Comparison of ENCODE assay signal across 1 cellular context in the genomic region with DNA sequence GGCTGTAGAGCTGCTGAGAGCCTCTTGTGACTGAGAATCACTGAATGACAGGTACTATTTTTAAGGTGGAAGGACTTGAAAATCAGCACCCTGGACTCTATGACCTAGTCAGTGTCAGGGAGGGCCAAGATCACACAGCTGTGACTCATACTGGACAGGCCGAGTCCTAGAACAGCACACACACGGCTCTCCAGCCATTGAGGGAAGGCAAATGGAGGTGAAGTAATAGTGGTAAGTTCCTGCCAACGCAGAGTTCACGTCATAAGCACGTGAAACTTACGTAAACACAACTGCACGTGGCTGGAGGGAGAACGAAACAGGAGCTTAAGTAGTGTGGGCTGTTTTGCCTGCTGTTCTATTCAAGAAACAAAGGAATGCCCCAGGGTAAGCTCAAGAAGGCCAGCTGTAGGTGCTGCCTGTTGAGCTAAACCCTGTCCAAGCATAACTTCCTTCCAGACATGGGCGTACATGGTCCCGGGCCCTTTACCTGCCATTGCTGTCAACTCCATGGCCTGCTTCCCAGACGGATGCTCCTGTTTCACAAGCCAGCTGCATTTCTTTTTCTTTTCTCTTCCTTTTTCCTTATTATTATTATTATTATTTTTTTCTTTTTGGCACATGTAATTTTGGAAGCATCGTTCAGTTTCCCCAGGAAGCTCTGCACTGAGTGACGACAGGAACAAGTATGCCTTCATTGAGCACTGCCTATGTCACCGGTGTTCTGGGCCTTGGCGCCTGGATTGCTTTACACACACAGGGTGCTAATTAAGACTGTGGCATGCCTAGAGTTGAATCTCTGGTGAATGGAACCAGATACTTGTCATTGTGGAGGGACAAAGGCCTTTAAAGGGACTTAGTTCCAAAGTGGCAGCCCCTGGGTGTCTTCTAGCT.
TF ChIP-seq lines count a peak whose summit lies in the region.

No MANE protein-coding gene starts in this region.

TF ChIP-seq in K562, 482 proteins besides CTCF, POLR2A, EP300 and RAD21 (continued from another document and continues in another):
- TF ChIP-seq, protein P1, sequence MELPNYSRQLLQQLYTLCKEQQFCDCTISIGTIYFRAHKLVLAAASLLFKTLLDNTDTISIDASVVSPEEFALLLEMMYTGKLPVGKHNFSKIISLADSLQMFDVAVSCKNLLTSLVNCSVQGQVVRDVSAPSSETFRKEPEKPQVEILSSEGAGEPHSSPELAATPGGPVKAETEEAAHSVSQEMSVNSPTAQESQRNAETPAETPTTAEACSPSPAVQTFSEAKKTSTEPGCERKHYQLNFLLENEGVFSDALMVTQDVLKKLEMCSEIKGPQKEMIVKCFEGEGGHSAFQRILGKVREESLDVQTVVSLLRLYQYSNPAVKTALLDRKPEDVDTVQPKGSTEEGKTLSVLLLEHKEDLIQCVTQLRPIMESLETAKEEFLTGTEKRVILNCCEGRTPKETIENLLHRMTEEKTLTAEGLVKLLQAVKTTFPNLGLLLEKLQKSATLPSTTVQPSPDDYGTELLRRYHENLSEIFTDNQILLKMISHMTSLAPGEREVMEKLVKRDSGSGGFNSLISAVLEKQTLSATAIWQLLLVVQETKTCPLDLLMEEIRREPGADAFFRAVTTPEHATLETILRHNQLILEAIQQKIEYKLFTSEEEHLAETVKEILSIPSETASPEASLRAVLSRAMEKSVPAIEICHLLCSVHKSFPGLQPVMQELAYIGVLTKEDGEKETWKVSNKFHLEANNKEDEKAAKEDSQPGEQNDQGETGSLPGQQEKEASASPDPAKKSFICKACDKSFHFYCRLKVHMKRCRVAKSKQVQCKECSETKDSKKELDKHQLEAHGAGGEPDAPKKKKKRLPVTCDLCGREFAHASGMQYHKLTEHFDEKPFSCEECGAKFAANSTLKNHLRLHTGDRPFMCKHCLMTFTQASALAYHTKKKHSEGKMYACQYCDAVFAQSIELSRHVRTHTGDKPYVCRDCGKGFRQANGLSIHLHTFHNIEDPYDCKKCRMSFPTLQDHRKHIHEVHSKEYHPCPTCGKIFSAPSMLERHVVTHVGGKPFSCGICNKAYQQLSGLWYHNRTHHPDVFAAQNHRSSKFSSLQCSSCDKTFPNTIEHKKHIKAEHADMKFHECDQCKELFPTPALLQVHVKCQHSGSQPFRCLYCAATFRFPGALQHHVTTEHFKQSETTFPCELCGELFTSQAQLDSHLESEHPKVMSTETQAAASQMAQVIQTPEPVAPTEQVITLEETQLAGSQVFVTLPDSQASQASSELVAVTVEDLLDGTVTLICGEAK (IDR thresholded peaks at IDR 0.05), result no peak
- TF ChIP-seq, protein P1 (CRISPR knock-in tag; IDR thresholded peaks at IDR 0.05), result no peak
- TF ChIP-seq CBFA2T2 (conservative IDR thresholded peaks at IDR 0.05), result no peak; the same call in 1 of the 2 replicates
- no peak for TF ChIP-seq KDM4B (IDR thresholded peaks at IDR 0.05; ENCODE audit: borderline replicate concordance in 2 of 2, low read depth in 1 of 2)
- no peak for TF ChIP-seq POLR2G (IDR thresholded peaks at IDR 0.05; ENCODE audit: low read depth, low read length)
- TF ChIP-seq DPF2 (IDR thresholded peaks at IDR 0.05), result peak; percentile 49; the same call in 1 of the 2 replicates
- TF ChIP-seq RNF2 (IDR thresholded peaks at IDR 0.05), result peak; percentile 44; the same call in 1 of the 2 replicates
- TF ChIP-seq ZNF175 (CRISPR knock-in tag; IDR thresholded peaks at IDR 0.05; ENCODE audit: low read depth), result peak; percentile 97
- TF ChIP-seq, protein P2, sequence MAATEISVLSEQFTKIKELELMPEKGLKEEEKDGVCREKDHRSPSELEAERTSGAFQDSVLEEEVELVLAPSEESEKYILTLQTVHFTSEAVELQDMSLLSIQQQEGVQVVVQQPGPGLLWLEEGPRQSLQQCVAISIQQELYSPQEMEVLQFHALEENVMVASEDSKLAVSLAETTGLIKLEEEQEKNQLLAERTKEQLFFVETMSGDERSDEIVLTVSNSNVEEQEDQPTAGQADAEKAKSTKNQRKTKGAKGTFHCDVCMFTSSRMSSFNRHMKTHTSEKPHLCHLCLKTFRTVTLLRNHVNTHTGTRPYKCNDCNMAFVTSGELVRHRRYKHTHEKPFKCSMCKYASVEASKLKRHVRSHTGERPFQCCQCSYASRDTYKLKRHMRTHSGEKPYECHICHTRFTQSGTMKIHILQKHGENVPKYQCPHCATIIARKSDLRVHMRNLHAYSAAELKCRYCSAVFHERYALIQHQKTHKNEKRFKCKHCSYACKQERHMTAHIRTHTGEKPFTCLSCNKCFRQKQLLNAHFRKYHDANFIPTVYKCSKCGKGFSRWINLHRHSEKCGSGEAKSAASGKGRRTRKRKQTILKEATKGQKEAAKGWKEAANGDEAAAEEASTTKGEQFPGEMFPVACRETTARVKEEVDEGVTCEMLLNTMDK (IDR thresholded peaks at IDR 0.05; ENCODE audit: borderline replicate concordance, insufficient read depth, low read depth, low read length, poor library complexity, severe bottlenecking), result no peak
- TF ChIP-seq KHSRP (IDR thresholded peaks at IDR 0.05), result 0 out of 2 replicates have a peak, but pooled peaks have one; percentile 51
- TF ChIP-seq, protein P3, sequence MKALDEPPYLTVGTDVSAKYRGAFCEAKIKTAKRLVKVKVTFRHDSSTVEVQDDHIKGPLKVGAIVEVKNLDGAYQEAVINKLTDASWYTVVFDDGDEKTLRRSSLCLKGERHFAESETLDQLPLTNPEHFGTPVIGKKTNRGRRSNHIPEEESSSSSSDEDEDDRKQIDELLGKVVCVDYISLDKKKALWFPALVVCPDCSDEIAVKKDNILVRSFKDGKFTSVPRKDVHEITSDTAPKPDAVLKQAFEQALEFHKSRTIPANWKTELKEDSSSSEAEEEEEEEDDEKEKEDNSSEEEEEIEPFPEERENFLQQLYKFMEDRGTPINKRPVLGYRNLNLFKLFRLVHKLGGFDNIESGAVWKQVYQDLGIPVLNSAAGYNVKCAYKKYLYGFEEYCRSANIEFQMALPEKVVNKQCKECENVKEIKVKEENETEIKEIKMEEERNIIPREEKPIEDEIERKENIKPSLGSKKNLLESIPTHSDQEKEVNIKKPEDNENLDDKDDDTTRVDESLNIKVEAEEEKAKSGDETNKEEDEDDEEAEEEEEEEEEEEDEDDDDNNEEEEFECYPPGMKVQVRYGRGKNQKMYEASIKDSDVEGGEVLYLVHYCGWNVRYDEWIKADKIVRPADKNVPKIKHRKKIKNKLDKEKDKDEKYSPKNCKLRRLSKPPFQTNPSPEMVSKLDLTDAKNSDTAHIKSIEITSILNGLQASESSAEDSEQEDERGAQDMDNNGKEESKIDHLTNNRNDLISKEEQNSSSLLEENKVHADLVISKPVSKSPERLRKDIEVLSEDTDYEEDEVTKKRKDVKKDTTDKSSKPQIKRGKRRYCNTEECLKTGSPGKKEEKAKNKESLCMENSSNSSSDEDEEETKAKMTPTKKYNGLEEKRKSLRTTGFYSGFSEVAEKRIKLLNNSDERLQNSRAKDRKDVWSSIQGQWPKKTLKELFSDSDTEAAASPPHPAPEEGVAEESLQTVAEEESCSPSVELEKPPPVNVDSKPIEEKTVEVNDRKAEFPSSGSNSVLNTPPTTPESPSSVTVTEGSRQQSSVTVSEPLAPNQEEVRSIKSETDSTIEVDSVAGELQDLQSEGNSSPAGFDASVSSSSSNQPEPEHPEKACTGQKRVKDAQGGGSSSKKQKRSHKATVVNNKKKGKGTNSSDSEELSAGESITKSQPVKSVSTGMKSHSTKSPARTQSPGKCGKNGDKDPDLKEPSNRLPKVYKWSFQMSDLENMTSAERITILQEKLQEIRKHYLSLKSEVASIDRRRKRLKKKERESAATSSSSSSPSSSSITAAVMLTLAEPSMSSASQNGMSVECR (CRISPR knock-in tag; IDR thresholded peaks at IDR 0.05), result no peak
- TF ChIP-seq MEF2D (tag; conservative IDR thresholded peaks at IDR 0.05; ENCODE audit: low read depth), result peak; percentile 53; the same call in 1 of the 2 replicates
- peak in 1 of 2 experiments; percentile 78; a peak in 1 of 3 replicates for TF ChIP-seq CBX3 (IDR thresholded peaks at IDR 0.05; ENCODE audit: borderline replicate concordance in 1 of 2, low read length in 2 of 2)
- TF ChIP-seq, protein P4, sequence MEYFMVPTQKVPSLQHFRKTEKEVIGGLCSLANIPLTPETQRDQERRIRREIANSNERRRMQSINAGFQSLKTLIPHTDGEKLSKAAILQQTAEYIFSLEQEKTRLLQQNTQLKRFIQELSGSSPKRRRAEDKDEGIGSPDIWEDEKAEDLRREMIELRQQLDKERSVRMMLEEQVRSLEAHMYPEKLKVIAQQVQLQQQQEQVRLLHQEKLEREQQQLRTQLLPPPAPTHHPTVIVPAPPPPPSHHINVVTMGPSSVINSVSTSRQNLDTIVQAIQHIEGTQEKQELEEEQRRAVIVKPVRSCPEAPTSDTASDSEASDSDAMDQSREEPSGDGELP (CRISPR knock-in tag; IDR thresholded peaks at IDR 0.05; ENCODE audit: borderline replicate concordance), result peak; percentile 76
- TF ChIP-seq DIDO1 (tag; IDR thresholded peaks at IDR 0.05; ENCODE audit: low read depth), result peak; percentile 74
- TF ChIP-seq E2F3 (CRISPR knock-in tag; IDR thresholded peaks at IDR 0.05), result peak; percentile 26; the same call in 1 of the 2 replicates
- TF ChIP-seq ESRRA (IDR thresholded peaks at IDR 0.05; ENCODE audit: borderline replicate concordance, low read depth), result 0 out of 2 replicates have a peak, but pooled peaks have one; percentile 38
- no peak for TF ChIP-seq ATF1 (CRISPR knock-in tag; IDR thresholded peaks at IDR 0.05)
- TF ChIP-seq ATF1 (tag; IDR thresholded peaks at IDR 0.05), result peak; percentile 93
- TF ChIP-seq ZNF311 (CRISPR knock-in tag; IDR thresholded peaks at IDR 0.05), result 0 out of 2 replicates have a peak, but pooled peaks have one; percentile 15
- TF ChIP-seq GABPA (tag; conservative IDR thresholded peaks at IDR 0.05; ENCODE audit: low read depth), result peak; percentile 39; the same call in 1 of the 2 replicates
- TF ChIP-seq, protein P5, sequence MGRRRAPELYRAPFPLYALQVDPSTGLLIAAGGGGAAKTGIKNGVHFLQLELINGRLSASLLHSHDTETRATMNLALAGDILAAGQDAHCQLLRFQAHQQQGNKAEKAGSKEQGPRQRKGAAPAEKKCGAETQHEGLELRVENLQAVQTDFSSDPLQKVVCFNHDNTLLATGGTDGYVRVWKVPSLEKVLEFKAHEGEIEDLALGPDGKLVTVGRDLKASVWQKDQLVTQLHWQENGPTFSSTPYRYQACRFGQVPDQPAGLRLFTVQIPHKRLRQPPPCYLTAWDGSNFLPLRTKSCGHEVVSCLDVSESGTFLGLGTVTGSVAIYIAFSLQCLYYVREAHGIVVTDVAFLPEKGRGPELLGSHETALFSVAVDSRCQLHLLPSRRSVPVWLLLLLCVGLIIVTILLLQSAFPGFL (CRISPR knock-in tag; IDR thresholded peaks at IDR 0.05), result no peak
- peak; percentile 76; the same call in 1 of the 2 replicates for TF ChIP-seq MTA3 (IDR thresholded peaks at IDR 0.05; ENCODE audit: borderline replicate concordance)
- peak; percentile 23 for TF ChIP-seq NEUROD1 (IDR thresholded peaks at IDR 0.05; ENCODE audit: borderline replicate concordance, low read depth, low read length, partially characterized antibody)
- peak; percentile 52; the same call in 1 of the 2 replicates for TF ChIP-seq SOX6 (IDR thresholded peaks at IDR 0.05)
- no peak for TF ChIP-seq NR2C1 (IDR thresholded peaks at IDR 0.05)
- peak; percentile 36 for TF ChIP-seq NR2C1 (tag; IDR thresholded peaks at IDR 0.05)
